ENCODE assay signal across 8 cellular contexts in the genomic region with DNA sequence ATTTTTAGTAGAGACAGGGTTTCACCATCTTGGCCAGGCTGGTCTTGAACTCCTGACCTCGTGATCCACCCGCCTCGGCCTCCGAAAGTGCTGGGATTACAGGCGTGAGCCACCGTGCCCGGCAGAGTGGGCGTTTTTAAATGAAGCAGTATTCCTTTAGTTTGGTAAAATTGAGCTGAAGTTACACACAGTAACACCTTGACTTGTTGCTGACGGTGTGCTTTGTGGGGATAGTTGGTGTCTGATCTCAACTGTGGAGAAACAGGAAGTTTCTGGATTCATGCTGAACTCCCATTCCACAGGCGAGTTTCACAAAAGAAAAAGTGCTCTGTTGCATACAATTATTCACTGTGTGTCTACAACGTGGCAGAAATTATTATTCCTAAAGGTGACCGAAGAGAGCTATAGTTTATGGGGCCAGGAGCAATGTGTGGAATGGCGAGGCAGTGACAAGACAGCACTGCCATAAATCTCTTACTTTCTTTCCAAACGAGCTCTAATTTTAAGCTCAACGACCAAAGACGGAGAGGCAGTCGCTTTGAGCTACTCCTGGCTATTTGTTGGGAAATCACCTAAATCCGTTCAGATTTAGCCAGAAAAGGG. TPM values are rescaled to one million over a fixed set of nuclear protein-coding genes. Genes with fewer than 3 reads are reported as not detected.
A peak's percentile ranks its signal among the peaks of the same experiment; 100 is the strongest.
DNase-seq lines count a peak whose midpoint lies in the region; ATAC-seq and TF ChIP-seq lines count a peak whose summit lies in the region.

No MANE protein-coding gene starts in this region.

- H3K36me3 Mint-ChIP-seq in Caco-2 (ENCODE audit: insufficient read depth, unreplicated experiment), result peaks cover 7% of the 10 kb centered on the region
- H3K36me3 Mint-ChIP-seq in nephron progenitor cell (ENCODE audit: low read depth), result peaks cover 16% of the 10 kb centered on the region

- H3K27me3 Mint-ChIP-seq in Caco-2 (ENCODE audit: insufficient read depth, unreplicated experiment) (no peaks in the 10 kb centered on the region), nephron progenitor cell (ENCODE audit: low read depth, poor library complexity) (no peaks in the 10 kb centered on the region)

- H3K27me3 ChIP-seq in Caco-2 (replicated peaks; ENCODE audit: control insufficient read depth, insufficient read depth, low read length) (no peaks in the 10 kb centered on the region), colonic mucosa (no peaks in the 10 kb centered on the region)

- H3K4me1 ChIP-seq in Caco-2, result no peaks in the 10 kb centered on the region
- no peaks in the 10 kb centered on the region for H3K4me1 ChIP-seq in colonic mucosa

- no peak overlapping the region for H3K27ac ChIP-seq in colonic mucosa

- H3K36me3 ChIP-seq in Caco-2 (ENCODE audit: control insufficient read depth, insufficient read depth, low read length) (no peaks in the 10 kb centered on the region), colonic mucosa (no peaks in the 10 kb centered on the region)

- H3K4me3 Mint-ChIP-seq in Caco-2 (ENCODE audit: unreplicated experiment), result peak overlapping the region; percentile 67
- peak overlapping the region; percentile 90 for H3K4me3 Mint-ChIP-seq in nephron progenitor cell

- CTCF ChIA-PET in Caco-2 (lab: Charles Lee), result interaction anchor here (0.6 to 1.2 kb wide), 2 partner anchors 87 to 351 kb away, joined by 3 to 5 read pairs; no protein-coding TSS in a partner anchor

- ATAC-seq in HG03439 (IDR thresholded peaks at IDR 0.05; ENCODE audit: unreplicated experiment) (peak; percentile 15), HG03565 (IDR thresholded peaks at IDR 0.05; ENCODE audit: unreplicated experiment) (no peak), HG03039 (IDR thresholded peaks at IDR 0.05; ENCODE audit: unreplicated experiment) (no peak)

- H3K4me3 ChIP-seq in Caco-2 (ENCODE audit: low read depth, low read length) (peak overlapping the region; percentile 51), colonic mucosa (peak overlapping the region; percentile 63)

- DNase-seq in Caco-2, result peak in 1 of 2 experiments; percentile 1
- no peak for DNase-seq in colonic mucosa
- DNase-seq in nephron progenitor cell, result no peak
- DNase-seq in activated effector memory CD4-positive, alpha-beta T cell treated with Interleukin-2 at 50 U/mL for 16 hours, result no peak
- DNase-seq in NCI-H2029 treated with DMSO at 0.1 percent for 48 hours (lab: John Stamatoyannopoulos, UW), result no peak

- TF ChIP-seq CTCF in Caco-2 (IDR thresholded peaks at IDR 0.05; ENCODE audit: insufficient read depth in 1 of 2, low read depth in 1 of 2, low read length in 1 of 2, severe bottlenecking in 1 of 2, unreplicated experiment in 1 of 2) (no peak), colonic mucosa (IDR thresholded peaks at IDR 0.05) (no peak), nephron progenitor cell (IDR thresholded peaks at IDR 0.05) (no peak)

- POLR2A ChIA-PET in Caco-2 (lab: Charles Lee), result interaction anchor here (0.6 to 0.7 kb wide), 6 partner anchors 43 to 640 kb away, joined by 3 to 4 read pairs (median 3); no protein-coding TSS in a partner anchor

- H3K27ac Mint-ChIP-seq in Caco-2 (ENCODE audit: unreplicated experiment), result peak overlapping the region; percentile 91
- peak overlapping the region; percentile 64 for H3K27ac Mint-ChIP-seq in nephron progenitor cell

- H3K4me1 Mint-ChIP-seq in Caco-2 (ENCODE audit: low read depth, unreplicated experiment) (no peaks in the 10 kb centered on the region), nephron progenitor cell (peaks cover 23% of the 10 kb centered on the region)

- H3K9me3 ChIP-seq in Caco-2 (no peaks in the 10 kb centered on the region), colonic mucosa (no peaks in the 10 kb centered on the region)

- H3K9me3 Mint-ChIP-seq in Caco-2 (ENCODE audit: unreplicated experiment) (no peaks in the 10 kb centered on the region), nephron progenitor cell (peaks cover 4% of the 10 kb centered on the region)

- TSS peak; percentile 72 for BruUV-seq in Caco-2 (replicated peaks; lab: Mats Ljungman, UMichigan)

- H3K9ac ChIP-seq in colonic mucosa (ENCODE audit: low read depth in 2 of 2, low read length in 2 of 2), result peak overlapping the region; percentile 7 to 37

- intact Hi-C loops in Caco-2 (cut with micrococcal nuclease; ENCODE audit: unreplicated experiment) (no loop called here), colonic mucosa (cut with DNase I) (no loop called here)

RNA-seq across cellular contexts. Expression of gene CABYR, which starts 0.5 kb away (rescaled TPM):
- total RNA-seq in Caco-2 (2022), result 3.3 and 4.4 TPM in 2 replicates
- 1 to 10 TPM in 1 of 2 donors, not detected in 1; 1.6 TPM for total RNA-seq in colonic mucosa
